11 cellular contexts compared by ENCODE assay signal in the genomic region with DNA sequence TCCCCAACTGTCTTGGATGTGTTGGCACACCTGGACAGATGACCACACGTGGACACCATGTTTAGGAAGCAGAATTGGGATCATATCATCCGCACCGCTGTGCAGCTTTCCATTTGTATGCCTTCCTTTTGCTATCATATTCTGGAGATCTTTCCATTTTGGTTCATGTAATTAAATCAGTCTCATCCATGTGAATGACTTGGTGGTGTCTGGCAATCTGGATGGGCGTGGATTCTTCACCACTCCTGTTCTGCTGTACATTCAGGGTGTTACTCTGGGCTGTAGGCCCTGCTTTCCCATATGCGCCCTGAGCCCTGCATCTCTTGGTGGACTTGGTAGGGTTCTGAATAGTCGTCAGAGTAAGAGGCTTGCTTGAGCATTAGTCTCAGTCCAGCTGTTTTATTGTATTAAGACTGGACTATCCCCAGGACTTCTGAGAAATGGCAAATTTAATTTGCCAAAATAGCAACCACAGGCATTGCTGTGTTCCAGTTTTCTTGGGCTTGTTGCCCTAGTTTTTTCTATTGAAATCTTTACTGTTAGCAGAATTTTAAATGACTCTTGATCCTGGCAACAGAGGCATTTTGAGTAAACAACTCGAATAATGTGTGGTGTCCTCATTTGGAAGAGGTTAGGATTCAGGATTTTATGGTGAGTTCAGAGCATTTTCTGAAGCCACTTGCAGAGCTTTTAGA. TPM values are rescaled to one million over a fixed set of nuclear protein-coding genes. Genes with fewer than 3 reads are reported as not detected.
DNase-seq lines count a peak whose midpoint lies in the region; ATAC-seq, FAIRE-seq and TF ChIP-seq lines count a peak whose summit lies in the region.
"Had no signal": no experiment of that assay in that cellular context is flagged by ENCODE, and none has a peak within 500 bp of the region (broad histone marks: within the 10 kb centered on the region; RNA-seq: fewer than 3 reads in every experiment).

No MANE protein-coding gene starts in this region.

- peak overlapping the region; percentile 70 to 73 for H3K27ac Mint-ChIP-seq in T-cell

- peak overlapping the region in 1 of 3 donors; percentile 58 for H3K4me3 Mint-ChIP-seq in T-cell

- H3K9me3 ChIP-seq in BLaER1, result peaks cover 7% of the 10 kb centered on the region
- no peaks in the 10 kb centered on the region for H3K9me3 ChIP-seq in pancreas

- CTCF ChIA-PET in T-cell (lab: Charles Lee), result no interaction called here

- intact Hi-C loops in pancreas (cut with DNase I), result no loop called here

- TF ChIP-seq CTCF in fibroblast of mammary gland (conservative IDR thresholded peaks at IDR 0.05; ENCODE audit: control insufficient read depth, insufficient read depth, low read depth, low read length) (no peak), pancreas (IDR thresholded peaks at IDR 0.05) (no peak)

- H4K20me1 ChIP-seq in BLaER1, result peaks cover 40% of the 10 kb centered on the region; the same call in 1 of the 2 replicates

- H3K9me3 Mint-ChIP-seq in T-cell, result peaks cover 0 to 4% (median 3%) of the 10 kb centered on the region in 3 donors

- ATAC-seq in T-cell (replicated peaks in 1 of 4) (no peak), pancreas (peak in 3 of 4 donors; percentile 32 to 49 (median 42))

- H3K4me1 Mint-ChIP-seq in T-cell, result peaks cover 67 to 73% (median 68%) of the 10 kb centered on the region in 3 donors

- POLR2A ChIA-PET in T-cell (lab: Charles Lee), result no interaction called here

- H3K4me1 ChIP-seq in BLaER1, result peaks cover 49% of the 10 kb centered on the region
- H3K4me1 ChIP-seq in pancreas, result peaks cover 0 to 7% (median 6%) of the 10 kb centered on the region in 3 donors

- no peaks in the 10 kb centered on the region for H3K27me3 Mint-ChIP-seq in T-cell

- H3K27me3 ChIP-seq in BLaER1 (no peaks in the 10 kb centered on the region), pancreas (no peaks in the 10 kb centered on the region)
- H3K27me3 ChIP-seq: foreskin keratinocyte had no signal

- H3K4me2 ChIP-seq in BLaER1, result peak overlapping the region; percentile 91

- H3K36me3 Mint-ChIP-seq in T-cell, result peaks cover 20% of the 10 kb centered on the region

- no peak for FAIRE-seq in pancreas (lab: Jason Lieb, UNC)

- peak overlapping the region; percentile 70 for H3K9ac ChIP-seq in BLaER1

- WGBS in pancreas, 2 donors, result 72 to 73% methylated on average over 7 of the region's 7 CpGs

- H3K27ac ChIP-seq in BLaER1 (peak overlapping the region; percentile 77; the same call in 1 of the 2 replicates), pancreas (peak overlapping the region; percentile 25 to 78 (median 46))
- H3K27ac ChIP-seq: foreskin keratinocyte had no signal

- H3K36me3 ChIP-seq in BLaER1, result peaks cover 16% of the 10 kb centered on the region
- H3K36me3 ChIP-seq in pancreas, result no peaks in the 10 kb centered on the region

- H3K4me3 ChIP-seq in BLaER1 (no peak overlapping the region), fibroblast of mammary gland (ENCODE audit: control insufficient read depth, low read depth, low read length) (no peak overlapping the region), pancreas (no peak overlapping the region)

- DNase-seq in T-cell (no peak), fibroblast of mammary gland (ENCODE audit: low read depth) (peak; percentile 69), pancreas (no peak), NCI-H226 (no peak), GM19240 (ENCODE audit: insufficient read length, low spot score) (no peak), T-helper 2 cell (no peak), superior temporal gyrus (ENCODE audit: extremely low spot score) (no peak)
- DNase-seq: foreskin keratinocyte; stimulated activated CD4-positive, alpha-beta T cell treated with anti-CD3 and anti-CD28 coated beads, Interleukin-1b, Interleukin-23, amount 100 ng/mL, for 48 hours had no signal

RNA-seq across cellular contexts. Expression of gene BANP, which starts 14.9 kb away (rescaled TPM):
- total RNA-seq in T-cell, result 10 to 100 TPM; 57.1 to 81.9 (median 69.4) TPM
- 10 to 100 TPM in 4 of 6 donors, 1 to 10 TPM in 2; 6.1 to 17.6 (median 12.8) TPM for total RNA-seq in pancreas
- polyA plus RNA-seq in pancreas, result 10 to 100 TPM; 14.6 to 17.8 TPM

RNA-seq across cellular contexts. Expression of gene CA5A, which starts 29.8 kb away (rescaled TPM):
- total RNA-seq in T-cell (under 1 TPM in 1 of 5 donors, not detected in 4; 0.20 TPM), pancreas (not detected)
- polyA plus RNA-seq in pancreas, result under 1 TPM; under 0.01 TPM
- total RNA-seq: foreskin keratinocyte; T-helper 1 cell treated with Interleukin-12 subunit alpha and Interleukin-12 subunit beta and Interleukin-4 antibody, amounts not matched to agents 30 ng/mL and 1 ng/mL, for 36 hours had no signal
- polyA plus RNA-seq: foreskin keratinocyte had no signal

Comparison
In these comparisons a context has a peak if more than half of its experiments do, and no peak if none do; other contexts are left out.
1. ATAC-seq: peak in pancreas (3 of 4); none in T-cell (0 of 4).